Comparison of ENCODE assay signal across 8 cellular contexts in the genomic region with DNA sequence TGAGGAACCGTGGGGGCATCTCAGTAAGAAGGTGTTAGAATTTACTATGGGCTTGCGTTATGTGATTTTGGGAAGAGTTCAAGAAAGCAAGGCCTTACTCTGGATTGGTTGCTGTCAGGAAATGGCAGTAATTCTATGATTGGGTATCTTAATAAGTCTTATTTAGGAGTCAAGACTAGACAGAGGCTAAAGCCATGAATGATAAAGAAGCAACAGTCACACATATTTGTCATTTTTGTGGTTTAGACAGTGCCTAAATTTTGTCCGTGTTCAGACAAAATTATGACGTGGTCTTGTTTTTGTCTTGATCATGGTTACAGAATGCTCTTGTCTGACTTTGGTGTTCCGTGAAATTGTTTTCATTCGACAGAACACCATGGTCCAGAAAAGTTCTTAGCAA. TPM values are rescaled to one million over a fixed set of nuclear protein-coding genes. Genes with fewer than 3 reads are reported as not detected.
DNase-seq lines count a peak whose midpoint lies in the region; ATAC-seq and TF ChIP-seq lines count a peak whose summit lies in the region.

No MANE protein-coding gene starts in this region.

- no peak overlapping the region for H3K4me2 ChIP-seq in KMS-11

- ATAC-seq in naive thymus-derived CD4-positive, alpha-beta T cell, result no peak
- ATAC-seq in GM21619 (IDR thresholded peaks at IDR 0.05; ENCODE audit: unreplicated experiment) (no peak), HG02571 (IDR thresholded peaks at IDR 0.05; ENCODE audit: unreplicated experiment) (no peak)

- POLR2A ChIA-PET in naive thymus-derived CD4-positive, alpha-beta T cell (lab: Charles Lee), result interaction anchor here (0.6 to 3.8 kb wide), 3 partner anchors 61 to 1274 kb away, joined by 3 to 20 read pairs (median 7); a partner anchor contains a TSS

- H3K36me3 Mint-ChIP-seq in naive thymus-derived CD4-positive, alpha-beta T cell, result peaks cover 0 to 16% (median 3%) of the 10 kb centered on the region in 5 donors

- peak overlapping the region; percentile 68 for H2AFZ ChIP-seq in KMS-11 (ENCODE audit: low read depth)

- peaks cover 27 to 48% (median 38%) of the 10 kb centered on the region in 7 donors for H3K4me1 Mint-ChIP-seq in naive thymus-derived CD4-positive, alpha-beta T cell

- intact Hi-C loops in naive thymus-derived CD4-positive, alpha-beta T cell (cut with micrococcal nuclease), result loop anchor here (1.0 to 10.0 kb wide), 12 partner anchors 37 to 1295 kb away; a partner anchor contains a TSS

- peaks cover 0 to 3% (median 0%) of the 10 kb centered on the region in 11 donors for H3K9me3 Mint-ChIP-seq in naive thymus-derived CD4-positive, alpha-beta T cell

- H3K27ac ChIP-seq in KMS-11, result no peak overlapping the region
- peak overlapping the region; percentile 78 for H3K27ac ChIP-seq in naive thymus-derived CD4-positive, alpha-beta T cell (ENCODE audit: low read depth, low read length)

- peak overlapping the region; percentile 89 to 97 (median 95) for H3K4me3 Mint-ChIP-seq in naive thymus-derived CD4-positive, alpha-beta T cell

- peak; percentile 92 for DNase-seq in AG10803 (ENCODE audit: low read depth)
- peak; percentile 88 for DNase-seq in choroid plexus epithelial cell (ENCODE audit: low read depth)
- DNase-seq in naive thymus-derived CD4-positive, alpha-beta T cell, result peak in 1 of 9 donors; percentile 3
- DNase-seq in NCI-H1048 (lab: John Stamatoyannopoulos, UW), result no peak
- DNase-seq in amygdala (lab: John Stamatoyannopoulos, UW), result no peak

- no peaks in the 10 kb centered on the region for H4K20me1 ChIP-seq in KMS-11 (ENCODE audit: insufficient read depth)

- peak overlapping the region in 8 of 9 donors; percentile 91 to 96 (median 94) for H3K27ac Mint-ChIP-seq in naive thymus-derived CD4-positive, alpha-beta T cell

- no peaks in the 10 kb centered on the region for H3K79me2 ChIP-seq in KMS-11 (ENCODE audit: insufficient read depth, low read depth)

- CTCF ChIA-PET in naive thymus-derived CD4-positive, alpha-beta T cell (lab: Charles Lee), result no interaction called here

- H3K36me3 ChIP-seq in KMS-11 (ENCODE audit: insufficient read depth), result no peaks in the 10 kb centered on the region
- H3K36me3 ChIP-seq in naive thymus-derived CD4-positive, alpha-beta T cell (ENCODE audit: control insufficient read depth in 2 of 3, insufficient read depth in 3 of 3, low read length in 3 of 3), result peaks cover 0 to 8% (median 0%) of the 10 kb centered on the region in 3 experiments

- H3K9ac ChIP-seq in KMS-11, result no peak overlapping the region

- H3K27me3 ChIP-seq in KMS-11 (ENCODE audit: insufficient read depth, low read depth), result no peaks in the 10 kb centered on the region
- H3K27me3 ChIP-seq in naive thymus-derived CD4-positive, alpha-beta T cell (ENCODE audit: control insufficient read depth in 2 of 2, insufficient read depth in 2 of 2, low read length in 2 of 2), result no peaks in the 10 kb centered on the region

- H3K4me1 ChIP-seq in KMS-11 (ENCODE audit: low read depth, poor library complexity, severe bottlenecking), result no peaks in the 10 kb centered on the region
- H3K4me1 ChIP-seq in naive thymus-derived CD4-positive, alpha-beta T cell (ENCODE audit: control insufficient read depth in 2 of 2, insufficient read depth in 2 of 2, low read length in 2 of 2), result peaks cover 11 to 14% of the 10 kb centered on the region in 2 donors

- H3K9me3 ChIP-seq in naive thymus-derived CD4-positive, alpha-beta T cell (ENCODE audit: control insufficient read depth in 2 of 3, low read length in 3 of 3), result no peaks in the 10 kb centered on the region

- H3K4me3 ChIP-seq in AG10803 (ENCODE audit: low read length), result no peak overlapping the region; the same call in 1 of the 2 replicates
- H3K4me3 ChIP-seq in KMS-11 (IDR thresholded peaks at IDR 0.05; ENCODE audit: insufficient read depth, low read depth, low read length), result no peak overlapping the region
- peak overlapping the region; percentile 87 for H3K4me3 ChIP-seq in choroid plexus epithelial cell (ENCODE audit: low read depth, low read length)
- peak overlapping the region; percentile 81 for H3K4me3 ChIP-seq in naive thymus-derived CD4-positive, alpha-beta T cell (ENCODE audit: low read length)

- TF ChIP-seq CTCF in AG10803 (conservative IDR thresholded peaks at IDR 0.05; ENCODE audit: low read length) (no peak), KMS-11 (conservative IDR thresholded peaks at IDR 0.05; ENCODE audit: low read depth, low read length) (no peak), choroid plexus epithelial cell (conservative IDR thresholded peaks at IDR 0.05; ENCODE audit: low read depth, low read length) (no peak)

- peaks cover 0 to 12% (median 0%) of the 10 kb centered on the region in 5 donors for H3K27me3 Mint-ChIP-seq in naive thymus-derived CD4-positive, alpha-beta T cell

RNA-seq across cellular contexts. Expression of a gene that starts 0.9 kb away (rescaled TPM):
- total RNA-seq in naive thymus-derived CD4-positive, alpha-beta T cell, result 10 to 100 TPM; 11.1 to 23.6 (median 12.0) TPM
- 10 to 100 TPM; 34.2 to 39.8 TPM for polyA plus RNA-seq in naive thymus-derived CD4-positive, alpha-beta T cell

Comparison
In these comparisons a context has a peak if more than half of its experiments do, and no peak if none do; other contexts are left out.
1. DNase-seq: peak in AG10803 (single experiment) and choroid plexus epithelial cell (single experiment); none in NCI-H1048 (single experiment) and amygdala (0 of 56).
2. H3K4me3 ChIP-seq: peak in choroid plexus epithelial cell (single experiment) and naive thymus-derived CD4-positive, alpha-beta T cell (single experiment); none in AG10803 (single experiment) and KMS-11 (single experiment).